Comparison of ENCODE assay signal across 15 cellular contexts in the genomic region with DNA sequence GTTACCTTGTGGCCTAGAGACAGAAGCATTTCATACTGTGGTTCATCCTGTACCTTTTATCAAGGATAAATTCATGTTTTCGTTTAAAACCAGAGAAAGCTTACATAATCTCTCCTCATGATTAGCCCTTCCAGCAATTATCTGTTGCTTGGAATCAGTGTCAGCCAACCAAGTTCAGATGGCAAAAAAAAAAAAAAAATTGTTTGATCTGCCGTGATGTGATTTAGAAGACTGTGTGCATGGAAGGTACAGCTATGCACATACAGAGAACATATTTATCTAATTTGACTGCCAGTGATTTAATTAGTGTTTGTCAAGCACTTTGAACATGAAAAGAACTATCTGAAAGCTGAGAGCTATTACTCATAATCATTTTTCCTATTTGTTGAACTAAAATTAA.
"Had no signal": no experiment of that assay in that cellular context is flagged by ENCODE, and none has a peak within 500 bp of the region (broad histone marks: within the 10 kb centered on the region; RNA-seq: fewer than 3 reads in every experiment).

No MANE protein-coding gene starts in this region.

- H3K27me3 ChIP-seq: foreskin keratinocyte had no signal

- DNase-seq: dermis blood vessel endothelial cell; endodermal cell; erythroblast; foreskin keratinocyte; immature natural killer cell; kidney; left cardiac atrium; left ventricle myocardium inferior; lower lobe of right lung; natural killer cell; right cardiac atrium; small intestine; stimulated activated CD4-positive, alpha-beta T cell treated with anti-CD3 and anti-CD28 coated beads, Interleukin-12 subunit alpha, Interleukin-12 subunit beta, amount 100 ng/mL, for 4 hours; stimulated activated naive CD4-positive, alpha-beta T cell; trophoblast cell had no signal

- H3K27ac ChIP-seq: foreskin keratinocyte, left ventricle myocardium inferior, lower lobe of right lung had no signal

- H3K9me3 ChIP-seq: left ventricle myocardium inferior, lower lobe of right lung had no signal

- H3K4me1 ChIP-seq: foreskin keratinocyte, left ventricle myocardium inferior, lower lobe of right lung had no signal

- H3K4me3 ChIP-seq: left ventricle myocardium inferior, lower lobe of right lung had no signal

- H3K36me3 ChIP-seq: left ventricle myocardium inferior, lower lobe of right lung had no signal
